14 cellular contexts compared by ENCODE assay signal in the genomic region with DNA sequence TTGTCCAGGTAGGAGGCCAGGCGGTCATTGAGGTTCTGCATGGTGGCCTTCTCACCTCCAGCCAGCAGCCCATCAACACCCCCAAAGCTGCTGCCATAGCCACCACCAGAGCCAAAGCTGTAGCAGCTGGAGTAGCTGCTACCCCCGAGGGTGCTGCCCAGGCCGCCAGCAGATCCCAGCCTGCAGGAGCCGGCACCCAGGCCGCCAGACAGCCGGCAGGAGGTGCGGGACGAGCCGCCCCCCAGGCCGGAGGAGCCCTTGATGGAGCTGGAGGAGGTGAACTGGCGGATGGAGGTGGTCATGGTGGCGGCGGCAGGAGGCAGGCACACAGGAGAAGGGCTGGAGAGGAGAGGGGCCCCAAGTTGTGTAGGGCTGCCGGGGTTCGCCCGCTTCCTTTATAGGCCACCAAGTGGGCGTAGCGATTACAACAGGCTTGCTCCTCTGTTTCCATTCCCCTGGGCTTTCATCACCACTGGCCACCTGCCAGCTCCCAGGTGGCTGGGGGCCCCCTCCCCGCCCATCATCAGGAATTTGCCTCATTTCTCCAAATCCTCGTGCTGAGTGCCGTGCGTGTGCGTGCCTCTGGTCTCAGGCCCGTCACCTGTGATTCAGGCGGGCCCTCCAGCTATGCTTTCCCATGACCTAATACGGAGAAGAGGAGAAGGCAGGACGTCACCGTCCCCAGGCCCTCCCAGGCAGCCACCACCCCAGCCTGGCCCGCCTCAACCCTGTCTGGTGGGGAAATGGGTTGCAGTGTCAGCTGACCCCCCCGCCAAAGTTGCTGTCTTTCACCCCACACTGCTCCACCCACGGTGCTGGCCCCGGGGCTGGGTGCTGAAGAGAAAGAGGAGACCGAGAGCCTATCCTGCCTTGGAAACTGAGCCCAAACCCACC. TPM values are rescaled to one million over a fixed set of nuclear protein-coding genes. Genes with fewer than 3 reads are reported as not detected.
DNase-seq lines count a peak whose midpoint lies in the region; ATAC-seq and TF ChIP-seq lines count a peak whose summit lies in the region.
"Had no signal": no experiment of that assay in that cellular context is flagged by ENCODE, and none has a peak within 500 bp of the region (broad histone marks: within the 10 kb centered on the region; RNA-seq: fewer than 3 reads in every experiment).

KRT17 (minus strand) TSS at position 368 of the 894 bp plus-strand sequence; CDS start at position 302, 66 bp downstream.

- H3K27me3 ChIP-seq in prostate gland (replicated peaks; ENCODE audit: insufficient read depth) (no peaks in the 10 kb centered on the region), uterus (no peaks in the 10 kb centered on the region)

- H3K36me3 ChIP-seq in prostate gland = no peaks in the 10 kb centered on the region
- no peaks in the 10 kb centered on the region for H3K36me3 ChIP-seq in uterus

- H3K4me1 ChIP-seq in prostate gland (replicated peaks) (no peaks in the 10 kb centered on the region), uterus (no peaks in the 10 kb centered on the region)

- TF ChIP-seq CTCF in epithelial cell of proximal tubule (conservative IDR thresholded peaks at IDR 0.05; ENCODE audit: low read depth, low read length) (no peak), prostate gland (IDR thresholded peaks at IDR 0.05) (peak in 1 of 4 experiments; percentile 17), uterus (IDR thresholded peaks at IDR 0.05) (no peak)

- TF ChIP-seq POLR2A in prostate gland (IDR thresholded peaks at IDR 0.05) = peak; percentile 27
- no peak for TF ChIP-seq POLR2A in uterus (IDR thresholded peaks at IDR 0.05)

- H3K4me3 ChIP-seq in epithelial cell of proximal tubule (ENCODE audit: low read depth, low read length) = no peak within 1 kb of the TSS
- peak within 1 kb of the TSS; percentile 6 to 26 for H3K4me3 ChIP-seq in prostate gland
- H3K4me3 ChIP-seq in uterus = no peak within 1 kb of the TSS

- intact Hi-C loops in prostate gland (cut with DNase I) (no loop called here), uterus (cut with DNase I; ENCODE audit: low total_unique reads) (no loop called here)

- ATAC-seq in GM18519 (IDR thresholded peaks at IDR 0.05; ENCODE audit: low FRiP score, unreplicated experiment) (no peak), GM21360 (IDR thresholded peaks at IDR 0.05; ENCODE audit: unreplicated experiment) (no peak)
- ATAC-seq: left colon had no signal

- DNase-seq in Daoy (ENCODE audit: low read depth) = peak; percentile 92
- DNase-seq in NCI-H69 (lab: John Stamatoyannopoulos, UW) = peak; percentile 35
- no peak for DNase-seq in epithelial cell of proximal tubule (ENCODE audit: low read depth)
- peak; percentile 69 for DNase-seq in prostate gland (ENCODE audit: low spot score)
- no peak for DNase-seq in uterus
- no peak for DNase-seq in central memory CD4-positive, alpha-beta T cell
- DNase-seq: anterior cingulate cortex, COR-L47, IMR-90, left colon, NCI-H526 treated with DMSO at 0.1 percent for 48 hours had no signal

- H3K27ac ChIP-seq in prostate gland (peak within 1 kb of the TSS; percentile 75 to 81), uterus (no peak within 1 kb of the TSS)

- H3K9me3 ChIP-seq in prostate gland (no peaks in the 10 kb centered on the region), uterus (no peaks in the 10 kb centered on the region)

- 49% methylated on average over 31 of the region's 33 CpGs for WGBS in prostate gland

RNA-seq across cellular contexts. Expression of gene KRT17, which starts in this region (rescaled TPM):
- total RNA-seq in Daoy (2014; rRNA removed; shearing (Covaris generic)) = 276 and 317 TPM in 2 replicates
- total RNA-seq in epithelial cell of proximal tubule (20.8 and 88.8 TPM in 2 replicates), prostate gland (100 to 1,000 TPM; 201 to 360 TPM), uterus (10 to 100 TPM in 1 of 4 donors, under 1 TPM in 1, not detected in 2; 0.70 to 12.6 TPM)
- total RNA-seq: T-helper 2 cell treated with Interferon-gamma antibody and Interleukin-4, amounts not matched to agents 100 ng/mL and 5 ng/mL, for 36 hours had no signal

Comparison
In these comparisons a context has a peak if more than half of its experiments do, and no peak if none do; other contexts are left out.
1. DNase-seq: peak in Daoy (single experiment), NCI-H69 (single experiment) and prostate gland (single experiment); none in epithelial cell of proximal tubule (single experiment), uterus (0 of 2) and central memory CD4-positive, alpha-beta T cell (single experiment).
2. H3K4me3 ChIP-seq: peak in prostate gland (2 of 2); none in epithelial cell of proximal tubule (single experiment) and uterus (0 of 2).
3. H3K27ac ChIP-seq: peak in prostate gland (2 of 2); none in uterus (0 of 2).